Comparison of ENCODE assay signal across 31 cellular contexts in genomic region chr19:51944798-51945552, GRCh38. TPM values are rescaled to one million over a fixed set of nuclear protein-coding genes. Genes with fewer than 3 reads are reported as not detected.
A peak's percentile ranks its signal among the peaks of the same experiment; 100 is the strongest.
DNase-seq lines count a peak whose midpoint lies in the region; ATAC-seq, FAIRE-seq and TF ChIP-seq lines count a peak whose summit lies in the region.
"Had no signal": no experiment of that assay in that cellular context is flagged by ENCODE, and none has a peak within 500 bp of the region (broad histone marks: within the 10 kb centered on the region; RNA-seq: fewer than 3 reads in every experiment).

No MANE protein-coding gene starts in this region.

- TF ChIP-seq CTCF in HepG2 (CRISPR knock-in tag; IDR thresholded peaks at IDR 0.05) (no peak), right lobe of liver (IDR thresholded peaks at IDR 0.05) (no peak), coronary artery (IDR thresholded peaks at IDR 0.05) (no peak)

- BruUV-seq in HepG2 (replicated peaks; lab: Mats Ljungman, UMichigan) = no TSS peak

- intact Hi-C loops in HepG2 (cut with micrococcal nuclease; ENCODE audit: unreplicated experiment) = no loop called here
- intact Hi-C loops in right lobe of liver (cut with DNase I) = no loop called here

- ATAC-seq in HepG2 (no peak), right lobe of liver (no peak)
- ATAC-seq: activated CD4-positive, CD25-positive, alpha-beta regulatory T cell treated with anti-CD3 and anti-CD28 coated beads, Interleukin-2, amount 50 U/mL, for 24 hours; lower lobe of right lung; mucosa of descending colon; right cardiac atrium had no signal

- POLR2A ChIA-PET in HepG2 (lab: Yijun Ruan, JAX) = no interaction called here

- H2AK5ac ChIP-seq in mesendoderm (ENCODE audit: low read length) = no peak overlapping the region

- H3K79me1 ChIP-seq in mesendoderm (ENCODE audit: low read length) = no peaks in the 10 kb centered on the region

- H3K4me1 ChIP-seq in HepG2 (ENCODE audit: insufficient read depth, low read length) (no peaks in the 10 kb centered on the region), right lobe of liver (no peaks in the 10 kb centered on the region), mesendoderm (ENCODE audit: control insufficient read depth, low read depth, low read length) (no peaks in the 10 kb centered on the region)
- H3K4me1 ChIP-seq: lower lobe of right lung, neural progenitor cell, spleen had no signal

- H4K5ac ChIP-seq in mesendoderm (ENCODE audit: low read length) = no peak overlapping the region

- WGBS in HepG2 (ENCODE audit: low lambda C conversion rate) = 92% methylated on average over 7 of the region's 7 CpGs
- WGBS in right lobe of liver (ENCODE audit: insufficient coverage, low coverage, low lambda C conversion rate, missing lambda C conversion rate) = 98% methylated on average over 6 of the region's 7 CpGs
- WGBS in mesendoderm (ENCODE audit: extremely low coverage, insufficient coverage, low lambda C conversion rate) = no CpG with 5 or more reads among the region's 7 CpGs

- H3K79me2 ChIP-seq in HepG2 (ENCODE audit: insufficient read depth, low read length) (no peaks in the 10 kb centered on the region), mesendoderm (ENCODE audit: control insufficient read depth, insufficient read depth, low read length) (no peaks in the 10 kb centered on the region)

- no peak overlapping the region for H3K4ac ChIP-seq in mesendoderm (ENCODE audit: low read depth, low read length)

- no peak overlapping the region for H2BK5ac ChIP-seq in mesendoderm (ENCODE audit: low read length)

- no peak for FAIRE-seq in HepG2 (lab: Jason Lieb, UNC)
- FAIRE-seq: endothelial cell of umbilical vein, H54, TTC549 had no signal

- no peak overlapping the region for H3K4me2 ChIP-seq in HepG2 (ENCODE audit: low read depth, low read length)
- H3K4me2 ChIP-seq in mesendoderm (ENCODE audit: low read length) = no peak overlapping the region
- H3K4me2 ChIP-seq: neural progenitor cell had no signal

- no peaks in the 10 kb centered on the region for H4K20me1 ChIP-seq in HepG2 (ENCODE audit: insufficient read depth, low read length)

- H4K8ac ChIP-seq in mesendoderm (ENCODE audit: low read depth, low read length) = no peak overlapping the region

- H3K27ac ChIP-seq in HepG2 (ENCODE audit: extremely low read length, insufficient read depth, low read length) (no peak overlapping the region), right lobe of liver (no peak overlapping the region), coronary artery (no peak overlapping the region), mesendoderm (ENCODE audit: low read depth, low read length) (no peak overlapping the region)
- H3K27ac ChIP-seq: 22Rv1, cardiac muscle cell, lower lobe of right lung, neural progenitor cell, spleen had no signal

- TF ChIP-seq RAD21 in HepG2 (CRISPR knock-in tag; IDR thresholded peaks at IDR 0.05) = no peak

- peaks cover 96% of the 10 kb centered on the region for H3K9me3 ChIP-seq in HepG2 (ENCODE audit: low read length)
- peaks cover 0 to 68% (median 39%) of the 10 kb centered on the region in 4 donors for H3K9me3 ChIP-seq in right lobe of liver

- H3K9ac ChIP-seq in HepG2 (ENCODE audit: insufficient read depth, low read depth, low read length) = no peak overlapping the region
- no peak overlapping the region for H3K9ac ChIP-seq in mesendoderm (ENCODE audit: low read length)
- H3K9ac ChIP-seq: neural progenitor cell had no signal

- H3K36me3 ChIP-seq in HepG2 (replicated peaks in 1 of 2; ENCODE audit: control insufficient read depth in 1 of 2, insufficient read depth in 2 of 2, low read length in 2 of 2) (peaks cover 31 to 56% of the 10 kb centered on the region in 2 experiments), right lobe of liver (peaks cover 0 to 52% (median 27%) of the 10 kb centered on the region in 4 donors), mesendoderm (ENCODE audit: control insufficient read depth, insufficient read depth, low read length) (peaks cover 25% of the 10 kb centered on the region)

- H2BK15ac ChIP-seq in mesendoderm (replicated peaks; ENCODE audit: low read depth) = no peak overlapping the region

- DNase-seq in HepG2 (ENCODE audit: low spot score) = no peak
- no peak for DNase-seq in right lobe of liver
- no peak for DNase-seq in coronary artery (ENCODE audit: low spot score)
- DNase-seq in mesendoderm = peak; percentile 44
- no peak for DNase-seq in NCI-H1105 (lab: John Stamatoyannopoulos, UW)
- DNase-seq in RKO (ENCODE audit: low spot score) = no peak
- no peak for DNase-seq in stimulated activated CD4-positive, alpha-beta T cell treated with anti-CD3 and anti-CD28 coated beads, Interleukin-4, amount 100 ng/mL, for 1 hour
- DNase-seq in activated gamma-delta T cell (lab: John Stamatoyannopoulos, UW) = no peak
- DNase-seq: activated CD4-positive, alpha-beta T cell treated with anti-CD3 and anti-CD28 coated beads, Interleukin-2, amount 50 U/mL, for 48 hours; activated naive CD4-positive, alpha-beta T cell treated with anti-CD3 and anti-CD28 coated beads, Interleukin-2, amount 50 U/mL, for 16 hours; dermis blood vessel endothelial cell; DMS153; KG1; kidney glomerular epithelial cell; lower lobe of right lung; mucosa of descending colon; NCI-H1417 treated with DMSO at 0.1 percent for 48 hours; NCI-H2107; NCI-H446 treated with DMSO at 0.1 percent for 48 hours; right cardiac atrium; RPMI8226; spleen; substantia nigra; T-helper 1 cell had no signal

- no peak overlapping the region for H3K56ac ChIP-seq in mesendoderm (ENCODE audit: low read length)

- no peak for TF ChIP-seq POLR2A in HepG2 (IDR thresholded peaks at IDR 0.05; ENCODE audit: insufficient read depth in 1 of 2, low read depth in 2 of 2, low read length in 2 of 2)
- no peak for TF ChIP-seq POLR2A in right lobe of liver (IDR thresholded peaks at IDR 0.05)

- in situ Hi-C loops in HepG2 (cut with HindIII; ENCODE audit: extremely low pct_ligation_motif_present, low pct_unique_long_range_greater_than_20kb) = no loop called here

- no peak overlapping the region for H2BK120ac ChIP-seq in mesendoderm (ENCODE audit: low read depth, low read length)

- H3K27me3 ChIP-seq in HepG2 (ENCODE audit: control insufficient read depth in 1 of 2, insufficient read depth in 2 of 2, low read length in 2 of 2) (no peaks in the 10 kb centered on the region), right lobe of liver (no peaks in the 10 kb centered on the region), mesendoderm (ENCODE audit: insufficient read depth, low read length, poor library complexity) (no peaks in the 10 kb centered on the region)
- H3K27me3 ChIP-seq: cardiac muscle cell, neural progenitor cell, spleen had no signal

- no peak for TF ChIP-seq EP300 in HepG2 (IDR thresholded peaks at IDR 0.05; ENCODE audit: low read depth in 2 of 2, low read length in 2 of 2)
- TF ChIP-seq EP300 in HepG2 (CRISPR knock-in tag; IDR thresholded peaks at IDR 0.05; ENCODE audit: borderline replicate concordance) = no peak

- H3K18ac ChIP-seq in mesendoderm (ENCODE audit: low read length) = no peak overlapping the region

- CTCF ChIA-PET in HepG2 (lab: Yijun Ruan, JAX; ENCODE audit: low intra/inter-chr PET ratio, low total read pairs) = no interaction called here

- no peak overlapping the region for H3K23ac ChIP-seq in mesendoderm (ENCODE audit: low read length)

- H2AFZ ChIP-seq in HepG2 (ENCODE audit: low read length) = no peak overlapping the region
- H2AFZ ChIP-seq: neural progenitor cell had no signal

- no peak overlapping the region for H3K4me3 ChIP-seq in HepG2 (replicated peaks in 1 of 3; ENCODE audit: insufficient read depth in 1 of 3, low read depth in 2 of 3, low read length in 3 of 3)
- H3K4me3 ChIP-seq in right lobe of liver = no peak overlapping the region
- H3K4me3 ChIP-seq in coronary artery = peak overlapping the region; percentile 47
- H3K4me3 ChIP-seq in mesendoderm (ENCODE audit: low read length) = peak overlapping the region; percentile 34
- H3K4me3 ChIP-seq: cardiac muscle cell, lower lobe of right lung, mucosa of descending colon, neural progenitor cell had no signal

RNA-seq across cellular contexts. Expression of gene ZNF613, which starts 17.7 kb away (rescaled TPM):
- total RNA-seq in HepG2 (2016; rRNA removed; fragmentation: Illumina TruSeq; extraction: Trizol) (8.3 and 9.6 TPM in 2 replicates), right lobe of liver (1 to 10 TPM in 5 of 6 experiments, under 1 TPM in 1; 0.87 to 2.7 (median 2.2) TPM)
- 1.7 and 1.9 TPM in 2 replicates for total RNA-seq in HepG2 (2016; cell fraction: cytosol; rRNA removed; fragmentation: Illumina TruSeq; extraction: Trizol; ENCODE audit: low read depth)
- 6.6 and 9.2 TPM in 2 replicates for total RNA-seq in HepG2 (2016; cell fraction: insoluble cytoplasmic fraction; rRNA removed; fragmentation: Illumina TruSeq; extraction: Trizol)
- 3.4 and 3.8 TPM in 2 replicates for total RNA-seq in HepG2 (2016; cell fraction: membrane; rRNA removed; fragmentation: Illumina TruSeq; extraction: Trizol)
- total RNA-seq in HepG2 (2016; cell fraction: nucleus; rRNA removed; fragmentation: Illumina TruSeq; extraction: Trizol) = 6.4 and 7.1 TPM in 2 replicates
- 3.6 and 3.7 TPM in 2 replicates for polyA plus RNA-seq in HepG2 (2011; rRNA removed)
- polyA plus RNA-seq in HepG2 (2011; cell fraction: cytosol; rRNA removed) = 1.8 and 2.5 TPM in 2 replicates
- polyA plus RNA-seq in HepG2 (2011; cell fraction: nucleus; rRNA removed) = 3.3 and 4.1 TPM in 2 replicates
- 2.3 and 3.3 TPM in 2 replicates for polyA plus RNA-seq in HepG2 (2012)
- polyA plus RNA-seq in HepG2 (2016; cell fraction: cytosol; fragmentation: Illumina TruSeq; extraction: Trizol; ENCODE audit: low read depth) = 0.77 TPM in 2 replicates
- 4.8 and 6.5 TPM in 2 replicates for polyA plus RNA-seq in HepG2 (2016; cell fraction: insoluble cytoplasmic fraction; fragmentation: Illumina TruSeq; extraction: Trizol; ENCODE audit: low read depth)
- 0.82 and 1.8 TPM in 2 replicates for polyA plus RNA-seq in HepG2 (2016; cell fraction: membrane; fragmentation: Illumina TruSeq; extraction: Trizol; ENCODE audit: low read depth)
- 7.2 and 8.4 TPM in 2 replicates for polyA plus RNA-seq in HepG2 (2016; cell fraction: nucleus; fragmentation: Illumina TruSeq; extraction: Trizol; ENCODE audit: insufficient read depth, low read depth)
- polyA minus RNA-seq in HepG2 (2011; rRNA and poly(A)+ RNA removed; ENCODE audit: low replicate concordance) = 2.5 and 3.5 TPM in 2 replicates
- 2.9 and 3.9 TPM in 2 replicates for polyA minus RNA-seq in HepG2 (2011; cell fraction: cytosol; rRNA and poly(A)+ RNA removed)
- 14.9 and 18.2 TPM in 2 replicates for polyA minus RNA-seq in HepG2 (2011; cell fraction: nucleus; rRNA and poly(A)+ RNA removed)
- 8.3 TPM for polyA plus RNA-seq in mesendoderm (2013, experiment 1 of 2)
- polyA plus RNA-seq in mesendoderm (2013, experiment 2 of 2) = 8.0 TPM

RNA-seq across cellular contexts. Expression of gene ZNF649, which starts 40.2 kb away (rescaled TPM):
- total RNA-seq in HepG2 (2016; rRNA removed; fragmentation: Illumina TruSeq; extraction: Trizol) (13.4 and 13.9 TPM in 2 replicates), right lobe of liver (1 to 10 TPM; 2.0 to 5.4 (median 2.4) TPM)
- 1.3 TPM in 2 replicates for total RNA-seq in HepG2 (2016; cell fraction: cytosol; rRNA removed; fragmentation: Illumina TruSeq; extraction: Trizol; ENCODE audit: low read depth)
- 12.6 and 13.3 TPM in 2 replicates for total RNA-seq in HepG2 (2016; cell fraction: insoluble cytoplasmic fraction; rRNA removed; fragmentation: Illumina TruSeq; extraction: Trizol)
- 3.4 and 5.6 TPM in 2 replicates for total RNA-seq in HepG2 (2016; cell fraction: membrane; rRNA removed; fragmentation: Illumina TruSeq; extraction: Trizol)
- total RNA-seq in HepG2 (2016; cell fraction: nucleus; rRNA removed; fragmentation: Illumina TruSeq; extraction: Trizol) = 18.1 and 25.0 TPM in 2 replicates
- 2.6 and 3.0 TPM in 2 replicates for polyA plus RNA-seq in HepG2 (2011; rRNA removed)
- polyA plus RNA-seq in HepG2 (2011; cell fraction: cytosol; rRNA removed) = 0.82 and 1.4 TPM in 2 replicates
- 5.4 and 5.9 TPM in 2 replicates for polyA plus RNA-seq in HepG2 (2011; cell fraction: nucleus; rRNA removed)
- polyA plus RNA-seq in HepG2 (2012) = 2.4 and 4.6 TPM in 2 replicates
- 0.31 and 0.35 TPM in 2 replicates for polyA plus RNA-seq in HepG2 (2016; cell fraction: cytosol; fragmentation: Illumina TruSeq; extraction: Trizol; ENCODE audit: low read depth)
- polyA plus RNA-seq in HepG2 (2016; cell fraction: insoluble cytoplasmic fraction; fragmentation: Illumina TruSeq; extraction: Trizol; ENCODE audit: low read depth) = 6.6 and 6.8 TPM in 2 replicates
- polyA plus RNA-seq in HepG2 (2016; cell fraction: membrane; fragmentation: Illumina TruSeq; extraction: Trizol; ENCODE audit: low read depth) = 0.82 and 1.0 TPM in 2 replicates
- 7.2 and 10.7 TPM in 2 replicates for polyA plus RNA-seq in HepG2 (2016; cell fraction: nucleus; fragmentation: Illumina TruSeq; extraction: Trizol; ENCODE audit: insufficient read depth, low read depth)
- polyA minus RNA-seq in HepG2 (2011; rRNA and poly(A)+ RNA removed; ENCODE audit: low replicate concordance) = 0.12 and 6.1 TPM in 2 replicates
- polyA minus RNA-seq in HepG2 (2011; cell fraction: cytosol; rRNA and poly(A)+ RNA removed) = 3.3 and 3.6 TPM in 2 replicates
- polyA minus RNA-seq in HepG2 (2011; cell fraction: nucleus; rRNA and poly(A)+ RNA removed) = 37.2 and 49.7 TPM in 2 replicates
- polyA plus RNA-seq in mesendoderm (2013, experiment 1 of 2) = 74.3 TPM
- 75.9 TPM for polyA plus RNA-seq in mesendoderm (2013, experiment 2 of 2)

RNA-seq across cellular contexts. Expression of gene ZNF350, which starts 41.7 kb away (rescaled TPM):
- 6.9 and 10.0 TPM in 2 replicates for total RNA-seq in HepG2 (2016; rRNA removed; fragmentation: Illumina TruSeq; extraction: Trizol)
- 1.2 and 5.9 TPM in 2 replicates for total RNA-seq in HepG2 (2016; cell fraction: cytosol; rRNA removed; fragmentation: Illumina TruSeq; extraction: Trizol; ENCODE audit: low read depth)
- total RNA-seq in HepG2 (2016; cell fraction: insoluble cytoplasmic fraction; rRNA removed; fragmentation: Illumina TruSeq; extraction: Trizol) = 6.7 and 9.5 TPM in 2 replicates
- total RNA-seq in HepG2 (2016; cell fraction: membrane; rRNA removed; fragmentation: Illumina TruSeq; extraction: Trizol) = 2.5 and 4.6 TPM in 2 replicates
- 5.4 and 7.0 TPM in 2 replicates for total RNA-seq in HepG2 (2016; cell fraction: nucleus; rRNA removed; fragmentation: Illumina TruSeq; extraction: Trizol)
- 3.0 and 3.7 TPM in 2 replicates for polyA plus RNA-seq in HepG2 (2011; rRNA removed)
- polyA plus RNA-seq in HepG2 (2011; cell fraction: cytosol; rRNA removed) = 1.4 and 2.2 TPM in 2 replicates
- polyA plus RNA-seq in HepG2 (2011; cell fraction: nucleus; rRNA removed) = 2.1 and 3.4 TPM in 2 replicates
- polyA plus RNA-seq in HepG2 (2012) = 3.9 and 5.3 TPM in 2 replicates
- polyA plus RNA-seq in HepG2 (2016; cell fraction: cytosol; fragmentation: Illumina TruSeq; extraction: Trizol; ENCODE audit: low read depth) = 0.47 and 0.63 TPM in 2 replicates
- polyA plus RNA-seq in HepG2 (2016; cell fraction: insoluble cytoplasmic fraction; fragmentation: Illumina TruSeq; extraction: Trizol; ENCODE audit: low read depth) = 6.3 and 6.4 TPM in 2 replicates
- polyA plus RNA-seq in HepG2 (2016; cell fraction: membrane; fragmentation: Illumina TruSeq; extraction: Trizol; ENCODE audit: low read depth) = 0.85 and 0.90 TPM in 2 replicates
- polyA plus RNA-seq in HepG2 (2016; cell fraction: nucleus; fragmentation: Illumina TruSeq; extraction: Trizol; ENCODE audit: insufficient read depth, low read depth) = 4.3 and 11.1 TPM in 2 replicates
- polyA minus RNA-seq in HepG2 (2011; rRNA and poly(A)+ RNA removed; ENCODE audit: low replicate concordance) = 1.6 and 2.6 TPM in 2 replicates
- 2.6 and 4.0 TPM in 2 replicates for polyA minus RNA-seq in HepG2 (2011; cell fraction: cytosol; rRNA and poly(A)+ RNA removed)
- 14.8 and 18.3 TPM in 2 replicates for polyA minus RNA-seq in HepG2 (2011; cell fraction: nucleus; rRNA and poly(A)+ RNA removed)
- total RNA-seq in right lobe of liver = 1 to 10 TPM; 2.5 to 5.8 (median 3.4) TPM
- 5.1 TPM for polyA plus RNA-seq in mesendoderm (2013, experiment 1 of 2)
- 5.3 TPM for polyA plus RNA-seq in mesendoderm (2013, experiment 2 of 2)

RNA-seq across cellular contexts. Expression of gene ZNF577, which starts 57.2 kb away (rescaled TPM):
- total RNA-seq in HepG2 (2016; rRNA removed; fragmentation: Illumina TruSeq; extraction: Trizol) = 3.2 and 5.7 TPM in 2 replicates
- 27.9 and 28.0 TPM in 2 replicates for total RNA-seq in HepG2 (2016; cell fraction: cytosol; rRNA removed; fragmentation: Illumina TruSeq; extraction: Trizol; ENCODE audit: low read depth)
- total RNA-seq in HepG2 (2016; cell fraction: insoluble cytoplasmic fraction; rRNA removed; fragmentation: Illumina TruSeq; extraction: Trizol) = 4.0 and 7.0 TPM in 2 replicates
- total RNA-seq in HepG2 (2016; cell fraction: membrane; rRNA removed; fragmentation: Illumina TruSeq; extraction: Trizol) = 5.4 and 8.7 TPM in 2 replicates
- total RNA-seq in HepG2 (2016; cell fraction: nucleus; rRNA removed; fragmentation: Illumina TruSeq; extraction: Trizol) = 11.7 and 17.0 TPM in 2 replicates
- 7.1 and 7.6 TPM in 2 replicates for polyA plus RNA-seq in HepG2 (2011; rRNA removed)
- polyA plus RNA-seq in HepG2 (2011; cell fraction: cytosol; rRNA removed) = 1.0 and 2.1 TPM in 2 replicates
- 15.1 and 18.8 TPM in 2 replicates for polyA plus RNA-seq in HepG2 (2011; cell fraction: nucleus; rRNA removed)
- polyA plus RNA-seq in HepG2 (2012) = 2.9 and 5.2 TPM in 2 replicates
- 0.58 and 0.89 TPM in 2 replicates for polyA plus RNA-seq in HepG2 (2016; cell fraction: cytosol; fragmentation: Illumina TruSeq; extraction: Trizol; ENCODE audit: low read depth)
- polyA plus RNA-seq in HepG2 (2016; cell fraction: insoluble cytoplasmic fraction; fragmentation: Illumina TruSeq; extraction: Trizol; ENCODE audit: low read depth) = 3.7 and 4.3 TPM in 2 replicates
- 0.81 and 0.90 TPM in 2 replicates for polyA plus RNA-seq in HepG2 (2016; cell fraction: membrane; fragmentation: Illumina TruSeq; extraction: Trizol; ENCODE audit: low read depth)
- 12.5 and 13.3 TPM in 2 replicates for polyA plus RNA-seq in HepG2 (2016; cell fraction: nucleus; fragmentation: Illumina TruSeq; extraction: Trizol; ENCODE audit: insufficient read depth, low read depth)
- polyA minus RNA-seq in HepG2 (2011; rRNA and poly(A)+ RNA removed; ENCODE audit: low replicate concordance) = 10.4 TPM in 1 of 2 replicates, not detected in the other
- 2.7 and 4.2 TPM in 2 replicates for polyA minus RNA-seq in HepG2 (2011; cell fraction: cytosol; rRNA and poly(A)+ RNA removed)
- 38.0 and 49.0 TPM in 2 replicates for polyA minus RNA-seq in HepG2 (2011; cell fraction: nucleus; rRNA and poly(A)+ RNA removed)
- 1 to 10 TPM; 1.4 to 6.6 (median 3.8) TPM for total RNA-seq in right lobe of liver
- polyA plus RNA-seq in mesendoderm (2013, experiment 1 of 2) = 13.3 TPM
- polyA plus RNA-seq in mesendoderm (2013, experiment 2 of 2) = 12.7 TPM

Comparison
In these comparisons a context has a peak if more than half of its experiments do, and no peak if none do; other contexts are left out.
1. H3K4me3 ChIP-seq: peak in coronary artery (single experiment) and mesendoderm (single experiment); none in HepG2 (0 of 3) and right lobe of liver (0 of 3).